In genomic region chr13:91729859-91730258, GRCh38 we compare ENCODE assay signal across 33 cellular contexts.
"Had no signal": no experiment of that assay in that cellular context is flagged by ENCODE, and none has a peak within 500 bp of the region (broad histone marks: within the 10 kb centered on the region; RNA-seq: fewer than 3 reads in every experiment).

No MANE protein-coding gene starts in this region.

- H3K27me3 ChIP-seq: adrenal gland, ascending aorta, body of pancreas, brain microvascular endothelial cell, breast epithelium, cardiac muscle cell had no signal

- H3K36me3 ChIP-seq: adrenal gland, ascending aorta, brain microvascular endothelial cell, breast epithelium, cardiac muscle cell had no signal

- FAIRE-seq: astrocyte, bronchial epithelial cell, colon had no signal

- H3K9me3 ChIP-seq: adrenal gland, ascending aorta, body of pancreas, breast epithelium had no signal

- H3K4me1 ChIP-seq: ascending aorta, body of pancreas, breast epithelium had no signal

- H3K27ac ChIP-seq: adrenal gland, ascending aorta, body of pancreas, brain microvascular endothelial cell, breast epithelium, cardiac muscle cell had no signal

- DNase-seq: activated effector memory CD4-positive, alpha-beta T cell treated with anti-CD3 and anti-CD28 coated beads, Interleukin-2, amount 50 U/mL, for 16 hours; activated effector memory CD4-positive, alpha-beta T cell treated with Interleukin-2 at 50 U/mL for 16 hours; activated gamma-delta T cell; activated gamma-delta T cell treated with Interleukin-2 at 50 U/mL for 16 hours; activated naive CD4-positive, alpha-beta T cell; activated naive CD4-positive, alpha-beta T cell treated with anti-CD3 and anti-CD28 coated beads for 36 hours; activated naive CD4-positive, alpha-beta T cell treated with anti-CD3 and anti-CD28 coated beads, Interleukin-2, amount 10 ng/mL, durations not matched to agents 7 days and 5 days; activated naive CD4-positive, alpha-beta T cell treated with anti-CD3 and anti-CD28 coated beads, Interleukin-2, amount 50 U/mL, for 16 hours; activated naive CD4-positive, alpha-beta T cell treated with Interleukin-2 at 50 U/mL for 16 hours; activated naive CD8-positive, alpha-beta T cell treated with anti-CD3 and anti-CD28 coated beads for 36 hours; activated naive CD8-positive, alpha-beta T cell treated with anti-CD3 and anti-CD28 coated beads, Interleukin-2, amount 10 ng/mL, durations not matched to agents 7 days and 5 days; activated naive CD8-positive, alpha-beta T cell treated with anti-CD3 and anti-CD28 coated beads, Interleukin-2, amount 50 U/mL, for 24 hours; activated T-cell treated with anti-CD3 and anti-CD28 coated beads, Interleukin-2, amount 50 U/mL, for 4 hours; activated T-cell treated with anti-CD3 and anti-CD28 coated beads, Interleukin-2, amount 50 U/mL, for 48 hours; activated T-cell treated with anti-CD3 and anti-CD28 coated beads, Interleukin-2, amount 50 U/mL, for 72 hours; adrenal gland; amniotic stem cell; amygdala; anterior cingulate cortex; aorta; body of pancreas; brain microvascular endothelial cell; caudate nucleus; central memory CD4-positive, alpha-beta T cell; cerebellar nuclear complex had no signal

- H3K4me3 ChIP-seq: adrenal gland, ascending aorta, body of pancreas, breast epithelium, cardiac muscle cell had no signal

- ATAC-seq: activated naive CD4-positive, alpha-beta T cell treated with anti-CD3 and anti-CD28 coated beads, Interleukin-2, amount 50 U/mL, for 72 hours; activated naive CD8-positive, alpha-beta T cell treated with anti-CD3 and anti-CD28 coated beads, Interleukin-2, amount 50 U/mL, for 24 hours; activated T-cell treated with anti-CD3 and anti-CD28 coated beads, Interleukin-2, amount 50 U/mL, for 4 hours; activated T-cell treated with anti-CD3 and anti-CD28 coated beads, Interleukin-2, amount 50 U/mL, for 72 hours; activated T-helper 17 cell treated with anti-CD3 and anti-CD28 coated beads, Interleukin-2, amount 50 U/mL, for 72 hours; body of pancreas had no signal
